Comparison of ENCODE assay signal across 11 cellular contexts in genomic region chr11:57791321-57792059, GRCh38. TPM values are rescaled to one million over a fixed set of nuclear protein-coding genes. Genes with fewer than 3 reads are reported as not detected.
DNase-seq lines count a peak whose midpoint lies in the region; ATAC-seq lines count a peak whose summit lies in the region.
"Had no signal": no experiment of that assay in that cellular context is flagged by ENCODE, and none has a peak within 500 bp of the region (broad histone marks: within the 10 kb centered on the region; RNA-seq: fewer than 3 reads in every experiment).

No MANE protein-coding gene starts in this region.

- DNase-seq in T-helper 2 cell treated with Interferon-gamma antibody and Interleukin-4, amounts not matched to agents 5 μg/mL and 100 μg/mL, for 36 hours (ENCODE audit: low spot score) = no peak
- DNase-seq in T-helper 2 cell = no peak
- peak in 1 of 34 experiments; percentile 9 for DNase-seq in T-cell
- DNase-seq in right cardiac atrium = peak in 1 of 3 donors; percentile 49
- no peak for DNase-seq in stimulated activated naive CD8-positive, alpha-beta T cell treated with anti-CD3 and anti-CD28 coated beads, Interleukin-15, amount 100 ng/mL, for 72 hours
- no peak for DNase-seq in central memory CD4-positive, alpha-beta T cell
- no peak for DNase-seq in superior temporal gyrus (ENCODE audit: extremely low spot score)
- DNase-seq in C1 segment of cervical spinal cord (lab: John Stamatoyannopoulos, UW) = no peak
- DNase-seq: NCI-H1436 had no signal

- ATAC-seq in T-cell (replicated peaks in 1 of 4) (peak in 3 of 4 experiments; percentile 2 to 17 (median 8)), right cardiac atrium (no peak)
- no peak for ATAC-seq in stimulated activated naive CD8-positive, alpha-beta T cell treated with anti-CD3 and anti-CD28 coated beads, Interleukin-15, amount 100 ng/mL, for 72 hours

- no peaks in the 10 kb centered on the region for H3K9me3 Mint-ChIP-seq in T-helper 2 cell treated with Interferon-gamma antibody and Interleukin-4, amounts not matched to agents 5 μg/mL and 100 μg/mL, for 36 hours
- no peaks in the 10 kb centered on the region for H3K9me3 Mint-ChIP-seq in T-cell
- H3K9me3 Mint-ChIP-seq in stimulated activated naive CD8-positive, alpha-beta T cell treated with anti-CD3 and anti-CD28 coated beads, Interleukin-15, amount 100 ng/mL, for 72 hours = no peaks in the 10 kb centered on the region

- H3K4me3 ChIP-seq in right cardiac atrium (ENCODE audit: low read length) = no peak overlapping the region

- WGBS in right cardiac atrium = 77% methylated on average over 22 of the region's 22 CpGs

- peak overlapping the region; percentile 93 for H3K27ac Mint-ChIP-seq in T-helper 2 cell treated with Interferon-gamma antibody and Interleukin-4, amounts not matched to agents 5 μg/mL and 100 μg/mL, for 36 hours
- peak overlapping the region; percentile 98 to 99 for H3K27ac Mint-ChIP-seq in T-cell
- H3K27ac Mint-ChIP-seq in stimulated activated naive CD8-positive, alpha-beta T cell treated with anti-CD3 and anti-CD28 coated beads, Interleukin-15, amount 100 ng/mL, for 72 hours = peak overlapping the region; percentile 88 to 90

- POLR2A ChIA-PET in T-cell (lab: Charles Lee) = interaction anchor here in 1 of 2 donors (0.6 kb wide), 1 partner anchor 45 kb away, joined by 4 read pairs; no protein-coding TSS in a partner anchor

- H3K27me3 ChIP-seq in right cardiac atrium (ENCODE audit: control insufficient read depth, insufficient read depth) = no peaks in the 10 kb centered on the region

- H3K27me3 Mint-ChIP-seq in T-helper 2 cell treated with Interferon-gamma antibody and Interleukin-4, amounts not matched to agents 5 μg/mL and 100 μg/mL, for 36 hours (ENCODE audit: low read depth) = no peaks in the 10 kb centered on the region
- H3K27me3 Mint-ChIP-seq in T-cell = no peaks in the 10 kb centered on the region
- H3K27me3 Mint-ChIP-seq in stimulated activated naive CD8-positive, alpha-beta T cell treated with anti-CD3 and anti-CD28 coated beads, Interleukin-15, amount 100 ng/mL, for 72 hours = no peaks in the 10 kb centered on the region

- peak overlapping the region; percentile 78 for H3K4me3 Mint-ChIP-seq in T-helper 2 cell treated with Interferon-gamma antibody and Interleukin-4, amounts not matched to agents 5 μg/mL and 100 μg/mL, for 36 hours
- H3K4me3 Mint-ChIP-seq in T-cell = peak overlapping the region; percentile 52 to 60 (median 56)
- H3K4me3 Mint-ChIP-seq in stimulated activated naive CD8-positive, alpha-beta T cell treated with anti-CD3 and anti-CD28 coated beads, Interleukin-15, amount 100 ng/mL, for 72 hours = peak overlapping the region; percentile 63 to 77

- H3K4me1 ChIP-seq in right cardiac atrium (ENCODE audit: control insufficient read depth, insufficient read depth, low read length) = peaks cover 13% of the 10 kb centered on the region

- CTCF ChIA-PET in T-cell (lab: Charles Lee) = interaction anchor here (0.7 to 0.8 kb wide), 2 partner anchors 9 to 11 kb away, joined by 3 to 5 read pairs; no protein-coding TSS in a partner anchor

- peak overlapping the region; percentile 48 for H3K27ac ChIP-seq in right cardiac atrium (ENCODE audit: low read length)

- H3K36me3 Mint-ChIP-seq in T-helper 2 cell treated with Interferon-gamma antibody and Interleukin-4, amounts not matched to agents 5 μg/mL and 100 μg/mL, for 36 hours (ENCODE audit: low read depth) = peaks cover 10% of the 10 kb centered on the region
- H3K36me3 Mint-ChIP-seq in T-cell = peaks cover 8% of the 10 kb centered on the region

- H3K4me1 Mint-ChIP-seq in T-helper 2 cell treated with Interferon-gamma antibody and Interleukin-4, amounts not matched to agents 5 μg/mL and 100 μg/mL, for 36 hours (ENCODE audit: low read depth) = peaks cover 48% of the 10 kb centered on the region
- H3K4me1 Mint-ChIP-seq in T-cell = peaks cover 34 to 37% (median 34%) of the 10 kb centered on the region in 3 donors
- H3K4me1 Mint-ChIP-seq in stimulated activated naive CD8-positive, alpha-beta T cell treated with anti-CD3 and anti-CD28 coated beads, Interleukin-15, amount 100 ng/mL, for 72 hours = peaks cover 34% of the 10 kb centered on the region

- no peaks in the 10 kb centered on the region for H3K9me3 ChIP-seq in right cardiac atrium (ENCODE audit: control insufficient read depth, low read length)

- intact Hi-C loops in right cardiac atrium (cut with DNase I) = no loop called here

RNA-seq across cellular contexts. Expression of gene CTNND1, which starts 29.9 kb away (rescaled TPM):
- total RNA-seq in T-cell (10 to 100 TPM in 4 of 5 donors, 1 to 10 TPM in 1; 8.3 to 17.5 (median 12.5) TPM), right cardiac atrium (10 to 100 TPM; 66.6 to 98.6 (median 77.5) TPM)
- 32.2 TPM for polyA plus RNA-seq in right cardiac atrium

RNA-seq across cellular contexts. Expression of gene BTBD18, which starts 39.9 kb away (rescaled TPM):
- under 1 TPM in 2 of 5 donors, not detected in 3; 0.09 to 0.23 TPM for total RNA-seq in T-cell
- total RNA-seq in right cardiac atrium = not detected
- polyA plus RNA-seq in right cardiac atrium = 0.02 TPM
- total RNA-seq: A673, lung microvascular endothelial cell had no signal

RNA-seq across cellular contexts. Expression of gene SELENOH, which starts 50.2 kb away (rescaled TPM):
- total RNA-seq in T-cell (100 to 1,000 TPM in 3 of 5 donors, 10 to 100 TPM in 2; 88.5 to 155 (median 113) TPM), right cardiac atrium (100 to 1,000 TPM in 2 of 4 donors, 10 to 100 TPM in 2; 91.3 to 110 (median 99.1) TPM)
- polyA plus RNA-seq in right cardiac atrium = 163 TPM

Comparison
In these comparisons a context has a peak if more than half of its experiments do, and no peak if none do; other contexts are left out.
1. ATAC-seq: peak in T-cell (3 of 4); none in right cardiac atrium (0 of 2) and stimulated activated naive CD8-positive, alpha-beta T cell treated with anti-CD3 and anti-CD28 coated beads, Interleukin-15, amount 100 ng/mL, for 72 hours (single experiment).
2. Peak in every context shown above with its lines, with median percentiles within 50 percentile points of each other: H3K27ac Mint-ChIP-seq and H3K4me3 Mint-ChIP-seq.